ENCODE assay signal across 8 cellular contexts in genomic region chrX:63350551-63350950, GRCh38. TPM values are rescaled to one million over a fixed set of nuclear protein-coding genes. Genes with fewer than 3 reads are reported as not detected.
DNase-seq lines count a peak whose midpoint lies in the region; ATAC-seq and TF ChIP-seq lines count a peak whose summit lies in the region.

No MANE protein-coding gene starts in this region.

- no peak for DNase-seq in Right ventricle myocardium inferior (ENCODE audit: missing footprints)
- no peak for DNase-seq in cardiac septum (ENCODE audit: low spot score)
- DNase-seq in NCI-H1436 (lab: John Stamatoyannopoulos, UW) = peak; percentile 29
- DNase-seq in activated T-cell treated with anti-CD3 and anti-CD28 coated beads, Interleukin-2, amount 50 U/mL, for 1 hour = peak; percentile 20
- DNase-seq in foreskin fibroblast = peak in 1 of 2 donors; percentile 28
- DNase-seq in omental fat pad (ENCODE audit: low spot score) = no peak
- no peak for DNase-seq in epidermal melanocyte (ENCODE audit: insufficient read length, low spot score)

- ATAC-seq in Right ventricle myocardium inferior = peak; percentile 35
- ATAC-seq in HG02623 (IDR thresholded peaks at IDR 0.05; ENCODE audit: unreplicated experiment) = peak; percentile 30
- peak; percentile 48 for ATAC-seq in omental fat pad (ENCODE audit: low FRiP score)

- TF ChIP-seq CTCF in foreskin fibroblast (IDR thresholded peaks at IDR 0.05; ENCODE audit: low read depth, low read length) = no peak
- no peak for TF ChIP-seq CTCF in omental fat pad (IDR thresholded peaks at IDR 0.05)

- peak overlapping the region; percentile 57 to 81 for H3K4me3 ChIP-seq in foreskin fibroblast (ENCODE audit: low read depth in 1 of 2, low read length in 2 of 2)

- intact Hi-C loops in Right ventricle myocardium inferior (cut with DNase I) (no loop called here), cardiac septum (cut with DNase I) (no loop called here)

RNA-seq across cellular contexts. Expression of gene SPIN4, which starts 0.6 kb away (rescaled TPM):
- 1.1 TPM for total RNA-seq in Right ventricle myocardium inferior
- 1.6 TPM for total RNA-seq in cardiac septum
- 1 to 10 TPM; 1.6 to 4.7 (median 2.0) TPM for total RNA-seq in omental fat pad

Comparison
In these comparisons a context has a peak if more than half of its experiments do, and no peak if none do; other contexts are left out.
1. DNase-seq: peak in NCI-H1436 (single experiment) and activated T-cell treated with anti-CD3 and anti-CD28 coated beads, Interleukin-2, amount 50 U/mL, for 1 hour (single experiment); none in Right ventricle myocardium inferior (single experiment), cardiac septum (single experiment), omental fat pad (single experiment) and epidermal melanocyte (single experiment).
2. Peak in every context shown above with its lines, with median percentiles within 50 percentile points of each other: ATAC-seq.